ENCODE assay signal across 1 cellular context in the genomic region with DNA sequence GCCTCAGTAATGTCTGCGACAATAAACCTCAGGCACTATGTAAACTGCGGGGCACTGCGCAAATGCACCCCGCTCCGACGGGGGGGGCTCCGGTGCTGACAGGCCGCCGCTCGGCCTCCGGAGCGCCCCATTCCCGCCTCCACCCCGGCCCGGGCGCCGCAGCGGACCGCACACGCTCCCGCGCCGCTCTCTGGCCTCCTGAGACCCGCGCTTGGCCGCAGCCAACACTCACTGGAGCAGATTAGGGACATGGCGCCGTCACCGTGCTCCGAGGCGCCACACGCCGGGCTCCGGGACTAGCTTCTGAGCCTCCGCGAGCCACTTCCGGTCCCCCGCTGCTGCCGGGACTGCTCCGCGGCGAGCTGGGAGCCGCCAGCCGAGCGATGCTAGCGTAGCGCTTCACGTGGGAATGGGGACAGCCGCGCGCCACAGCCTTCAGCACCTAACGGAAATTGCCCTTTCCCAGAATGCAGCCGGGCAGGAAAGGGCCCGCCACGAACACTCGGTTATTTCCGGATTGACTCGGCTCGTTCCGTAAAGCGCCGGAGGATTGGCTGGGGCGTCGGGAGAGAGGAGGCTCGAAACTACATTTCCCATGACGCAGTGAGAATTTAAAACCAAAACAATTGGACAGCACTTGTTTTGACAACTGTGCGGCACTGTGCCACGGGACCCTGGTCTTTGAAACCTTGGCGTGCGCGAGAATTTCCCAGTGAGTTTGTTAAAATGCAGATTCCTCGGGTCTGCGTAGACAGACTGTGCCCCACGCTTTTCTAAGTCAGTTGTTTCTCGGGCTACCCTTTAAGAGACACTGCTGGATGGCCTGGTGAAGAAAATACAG.
A peak's percentile ranks its signal among the peaks of the same experiment; 100 is the strongest.
TF ChIP-seq lines count a peak whose summit lies in the region.

A gene (minus strand): TSS at position 454 of the 841 bp plus-strand sequence. CDS start 203 bp downstream, at position 251.

TF ChIP-seq in HepG2, 621 proteins besides CTCF, POLR2A, EP300 and RAD21 (continued from another document):
- TF ChIP-seq BCL6 (CRISPR knock-in tag; IDR thresholded peaks at IDR 0.05) (0 out of 2 replicates have a peak, but pooled peaks have one; percentile 40), ZNF616 (CRISPR knock-in tag; IDR thresholded peaks at IDR 0.05; ENCODE audit: low read depth) (peak; percentile 72; the same call in 1 of the 2 replicates), ZNF205 (CRISPR knock-in tag; IDR thresholded peaks at IDR 0.05) (no peak), MEF2D (CRISPR knock-in tag; IDR thresholded peaks at IDR 0.05) (no peak; the same call in 1 of the 2 replicates), PTBP1 (IDR thresholded peaks at IDR 0.05; ENCODE audit: low read depth, low read length, poor library complexity, severe bottlenecking) (no peak)
- TF ChIP-seq, protein P1, sequence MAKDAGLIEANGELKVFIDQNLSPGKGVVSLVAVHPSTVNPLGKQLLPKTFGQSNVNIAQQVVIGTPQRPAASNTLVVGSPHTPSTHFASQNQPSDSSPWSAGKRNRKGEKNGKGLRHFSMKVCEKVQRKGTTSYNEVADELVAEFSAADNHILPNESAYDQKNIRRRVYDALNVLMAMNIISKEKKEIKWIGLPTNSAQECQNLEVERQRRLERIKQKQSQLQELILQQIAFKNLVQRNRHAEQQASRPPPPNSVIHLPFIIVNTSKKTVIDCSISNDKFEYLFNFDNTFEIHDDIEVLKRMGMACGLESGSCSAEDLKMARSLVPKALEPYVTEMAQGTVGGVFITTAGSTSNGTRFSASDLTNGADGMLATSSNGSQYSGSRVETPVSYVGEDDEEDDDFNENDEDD (CRISPR knock-in tag; IDR thresholded peaks at IDR 0.05; ENCODE audit: borderline replicate concordance), result peak; percentile 78
- TF ChIP-seq, protein P2, sequence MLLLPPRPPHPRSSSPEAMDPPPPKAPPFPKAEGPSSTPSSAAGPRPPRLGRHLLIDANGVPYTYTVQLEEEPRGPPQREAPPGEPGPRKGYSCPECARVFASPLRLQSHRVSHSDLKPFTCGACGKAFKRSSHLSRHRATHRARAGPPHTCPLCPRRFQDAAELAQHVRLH (CRISPR knock-in tag; IDR thresholded peaks at IDR 0.05; ENCODE audit: borderline replicate concordance, low read depth), result peak; percentile 58; the same call in 1 of the 2 replicates
